Comparison of ENCODE assay signal across 17 cellular contexts in the genomic region with DNA sequence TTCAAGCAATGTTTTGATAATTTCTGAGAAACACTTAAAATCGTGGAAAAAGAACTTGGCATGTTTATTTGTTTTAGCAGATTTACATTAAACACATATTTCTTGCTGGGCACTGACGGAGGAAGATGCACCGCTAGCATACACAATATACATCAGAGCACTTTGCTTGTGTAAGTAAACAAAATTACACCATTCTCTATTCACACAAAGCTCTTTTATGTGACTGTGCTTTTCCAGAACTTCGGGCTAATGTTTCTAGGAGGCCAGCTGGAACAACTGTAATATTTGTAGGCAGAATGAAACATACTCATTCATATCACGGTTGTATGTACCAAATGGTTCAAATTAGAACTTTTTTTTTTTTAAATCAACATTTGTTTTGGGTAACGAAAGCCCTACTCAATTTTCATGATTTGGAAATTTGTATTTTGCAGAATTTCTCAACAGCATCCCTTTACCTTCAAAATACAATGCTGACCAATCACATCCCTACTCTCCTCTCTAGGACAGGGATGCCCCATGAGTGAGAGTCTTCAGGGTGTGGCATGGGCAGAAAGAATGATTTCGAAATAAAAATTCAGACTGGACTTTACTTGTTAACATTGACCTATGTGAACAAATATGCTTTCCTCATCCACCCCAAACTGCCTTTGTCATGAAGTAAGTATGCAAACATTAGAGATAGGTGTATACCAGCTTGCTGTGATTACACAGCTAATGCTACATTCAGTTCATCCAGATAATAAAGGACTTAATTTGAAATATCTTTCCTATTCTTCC.
DNase-seq lines count a peak whose midpoint lies in the region; ATAC-seq and TF ChIP-seq lines count a peak whose summit lies in the region.
"Had no signal": no experiment of that assay in that cellular context is flagged by ENCODE, and none has a peak within 500 bp of the region (broad histone marks: within the 10 kb centered on the region; RNA-seq: fewer than 3 reads in every experiment).

No MANE protein-coding gene starts in this region.

- POLR2A ChIA-PET in BJ (lab: Charles Lee): no interaction called here

- no peak overlapping the region for H3K14ac ChIP-seq in neuronal stem cell (ENCODE audit: low read length)

- H3K4me1 ChIP-seq in neuronal stem cell (ENCODE audit: control insufficient read depth in 2 of 2, insufficient read depth in 1 of 2, low read depth in 1 of 2, low read length in 2 of 2): peaks cover 0 to 2% of the 10 kb centered on the region in 2 donors
- H3K4me1 ChIP-seq: HAP-1 had no signal

- H3K27ac ChIP-seq in neuronal stem cell (replicated peaks; ENCODE audit: low read length): no peak overlapping the region
- H3K27ac ChIP-seq: BLaER1 treated with 17β-estradiol and CSF1 and Interleukin-3, amounts not matched to agents 10 nM and 100 nM; dorsolateral prefrontal cortex had no signal

- H2AK5ac ChIP-seq in neuronal stem cell (ENCODE audit: low read depth, low read length): no peak overlapping the region

- no peak overlapping the region for H3K23ac ChIP-seq in neuronal stem cell (ENCODE audit: low read depth, low read length, poor library complexity)

- no peaks in the 10 kb centered on the region for H3K27me3 ChIP-seq in BJ (ENCODE audit: control insufficient read depth, insufficient read depth, low read length)
- H3K27me3 ChIP-seq in neuronal stem cell (ENCODE audit: control insufficient read depth in 3 of 3, insufficient read depth in 3 of 3, low read depth in 1 of 3, low read length in 3 of 3): no peaks in the 10 kb centered on the region
- H3K27me3 ChIP-seq: BLaER1 treated with 17β-estradiol and CSF1 and Interleukin-3, amounts not matched to agents 10 nM and 100 nM; dorsolateral prefrontal cortex had no signal

- H3K4ac ChIP-seq in neuronal stem cell (ENCODE audit: low read length): no peak overlapping the region

- H3K4me2 ChIP-seq in neuronal stem cell (ENCODE audit: insufficient read depth, low read length, poor library complexity, severe bottlenecking): no peak overlapping the region
- H3K4me2 ChIP-seq: BLaER1 treated with 17β-estradiol and CSF1 and Interleukin-3, amounts not matched to agents 10 nM and 100 nM had no signal

- H3K79me1 ChIP-seq in neuronal stem cell (ENCODE audit: low read depth, low read length): no peaks in the 10 kb centered on the region

- H2BK12ac ChIP-seq in neuronal stem cell (ENCODE audit: low read length): no peak overlapping the region

- no peak overlapping the region for H4K8ac ChIP-seq in neuronal stem cell (ENCODE audit: low read depth, low read length)

- TF ChIP-seq POLR2A in erythroblast (IDR thresholded peaks at IDR 0.05; ENCODE audit: low read length): no peak

- no peak overlapping the region for H2BK120ac ChIP-seq in neuronal stem cell (ENCODE audit: low read depth, low read length)

- no peak overlapping the region for H2BK15ac ChIP-seq in neuronal stem cell (ENCODE audit: low read length)

- TF ChIP-seq CTCF in BJ (IDR thresholded peaks at IDR 0.05; ENCODE audit: insufficient read depth, low read depth, low read length) (no peak), choroid plexus epithelial cell (conservative IDR thresholded peaks at IDR 0.05; ENCODE audit: low read depth, low read length) (no peak)

- no CpG with 5 or more reads among the region's 7 CpGs for WGBS in neuronal stem cell (ENCODE audit: extremely low coverage in 2 of 2, insufficient read length in 2 of 2, insufficient replicate concordance in 1 of 2), 2 donors

- DNase-seq in BJ (ENCODE audit: low read depth) (peak; percentile 9), LHCN-M2 (ENCODE audit: low read depth) (peak; percentile 19), choroid plexus epithelial cell (ENCODE audit: low read depth) (peak; percentile 59), left lobe of liver (ENCODE audit: low spot score) (no peak), D341Med (ENCODE audit: low spot score) (no peak), neuronal stem cell (ENCODE audit: low spot score) (no peak), erythroblast (lab: John Stamatoyannopoulos, UW) (no peak)
- DNase-seq: activated CD4-positive, CD25-positive, alpha-beta regulatory T cell; activated gamma-delta T cell treated with Interleukin-2 at 50 U/mL for 16 hours; dorsolateral prefrontal cortex; NCI-H1436; NCI-H524 treated with DMSO at 0.1 percent for 48 hours had no signal

- H3K18ac ChIP-seq in neuronal stem cell (ENCODE audit: low read length): no peak overlapping the region

- no peak overlapping the region for H3K9ac ChIP-seq in neuronal stem cell (ENCODE audit: low read depth, low read length, poor library complexity)
- H3K9ac ChIP-seq: BLaER1 treated with 17β-estradiol and CSF1 and Interleukin-3, amounts not matched to agents 10 nM and 100 nM had no signal

- H3K4me3 ChIP-seq in BJ (ENCODE audit: low read depth, low read length) (no peak overlapping the region), choroid plexus epithelial cell (ENCODE audit: low read depth, low read length) (no peak overlapping the region), neuronal stem cell (ENCODE audit: low read length in 2 of 2) (no peak overlapping the region)
- H3K4me3 ChIP-seq: BLaER1 treated with 17β-estradiol and CSF1 and Interleukin-3, amounts not matched to agents 10 nM and 100 nM; GM12878; HAP-1 had no signal

- H3K36me3 ChIP-seq in BJ (ENCODE audit: control insufficient read depth, insufficient read depth, low read length): no peaks in the 10 kb centered on the region
- no peaks in the 10 kb centered on the region for H3K36me3 ChIP-seq in neuronal stem cell (replicated peaks in 1 of 2; ENCODE audit: control insufficient read depth in 2 of 2, insufficient read depth in 2 of 2, low read length in 2 of 2)
- H3K36me3 ChIP-seq: BLaER1 treated with 17β-estradiol and CSF1 and Interleukin-3, amounts not matched to agents 10 nM and 100 nM; HAP-1 had no signal

- no peak overlapping the region for H2AFZ ChIP-seq in neuronal stem cell (ENCODE audit: low read length)

- ATAC-seq in left lobe of liver: peak; percentile 13
- no peak for ATAC-seq in HG02571 (IDR thresholded peaks at IDR 0.05; ENCODE audit: unreplicated experiment)
- ATAC-seq: GM12878; stimulated activated memory B cell treated with anti-CD40 and anti-IgM and Interleukin-4, amounts not matched to agents 10 μg/mL and 1 μg/mL and 100 μg/mL, for 72 hours had no signal

- no peaks in the 10 kb centered on the region for H3K9me3 ChIP-seq in neuronal stem cell (replicated peaks in 1 of 2; ENCODE audit: control insufficient read depth in 2 of 2, insufficient read depth in 1 of 2, low read depth in 1 of 2, low read length in 2 of 2)
- H3K9me3 ChIP-seq: HAP-1 had no signal

- no peak overlapping the region for H4K91ac ChIP-seq in neuronal stem cell (ENCODE audit: low read depth, low read length, poor library complexity)

- CTCF ChIA-PET in BJ (lab: Yijun Ruan, JAX): no interaction called here

- H2BK5ac ChIP-seq in neuronal stem cell (ENCODE audit: low read length): no peak overlapping the region

Comparison
In these comparisons a context has a peak if more than half of its experiments do, and no peak if none do; other contexts are left out.
1. DNase-seq: peak in BJ (single experiment), LHCN-M2 (single experiment) and choroid plexus epithelial cell (single experiment); none in left lobe of liver (single experiment), D341Med (single experiment), neuronal stem cell (single experiment) and erythroblast (0 of 2).